13 cellular contexts compared by ENCODE assay signal in genomic region chr4:122129061-122129460, GRCh38. TPM values are rescaled to one million over a fixed set of nuclear protein-coding genes. Genes with fewer than 3 reads are reported as not detected.
DNase-seq lines count a peak whose midpoint lies in the region; ATAC-seq and TF ChIP-seq lines count a peak whose summit lies in the region.
"Had no signal": no experiment of that assay in that cellular context is flagged by ENCODE, and none has a peak within 500 bp of the region (broad histone marks: within the 10 kb centered on the region; RNA-seq: fewer than 3 reads in every experiment).

No MANE protein-coding gene starts in this region.

- no peaks in the 10 kb centered on the region for H3K27me3 Mint-ChIP-seq in T-helper 1 cell treated with Interleukin-12 subunit alpha and Interleukin-12 subunit beta and Interleukin-4 antibody, amounts not matched to agents 30 μg/mL and 1 μg/mL, for 36 hours (ENCODE audit: low read depth)
- H3K27me3 Mint-ChIP-seq in activated CD8-positive, alpha-beta T cell treated with anti-CD3 and anti-CD28 coated beads, Interleukin-2, amount 10 ng/mL, durations not matched to agents 7 days and 5 days (ENCODE audit: low read depth): no peaks in the 10 kb centered on the region
- H3K27me3 Mint-ChIP-seq in Calu3 (ENCODE audit: unreplicated experiment): no peaks in the 10 kb centered on the region
- H3K27me3 Mint-ChIP-seq: CD4-positive, alpha-beta T cell had no signal

- CTCF ChIA-PET in activated CD8-positive, alpha-beta T cell treated with anti-CD3 and anti-CD28 coated beads, Interleukin-2, amount 10 ng/mL, durations not matched to agents 7 days and 5 days (lab: Charles Lee): no interaction called here
- CTCF ChIA-PET in Calu3 (lab: Charles Lee): no interaction called here

- H3K36me3 Mint-ChIP-seq in activated naive CD4-positive, alpha-beta T cell treated with anti-CD3 and anti-CD28 coated beads, Interleukin-2, amount 50 U/mL, for 72 hours: peaks cover 5 to 28% of the 10 kb centered on the region in 2 donors
- H3K36me3 Mint-ChIP-seq in T-helper 1 cell treated with Interleukin-12 subunit alpha and Interleukin-12 subunit beta and Interleukin-4 antibody, amounts not matched to agents 30 μg/mL and 1 μg/mL, for 36 hours (ENCODE audit: low read depth): peaks cover 28% of the 10 kb centered on the region
- H3K36me3 Mint-ChIP-seq in activated CD8-positive, alpha-beta T cell treated with anti-CD3 and anti-CD28 coated beads, Interleukin-2, amount 10 ng/mL, durations not matched to agents 7 days and 5 days (ENCODE audit: low read depth): peaks cover 33% of the 10 kb centered on the region
- no peaks in the 10 kb centered on the region for H3K36me3 Mint-ChIP-seq in Calu3 (ENCODE audit: insufficient read depth, unreplicated experiment)

- peaks cover 7 to 13% of the 10 kb centered on the region in 2 donors for H3K9me3 Mint-ChIP-seq in activated naive CD4-positive, alpha-beta T cell treated with anti-CD3 and anti-CD28 coated beads, Interleukin-2, amount 50 U/mL, for 72 hours
- H3K9me3 Mint-ChIP-seq in T-helper 1 cell treated with Interleukin-12 subunit alpha and Interleukin-12 subunit beta and Interleukin-4 antibody, amounts not matched to agents 30 μg/mL and 1 μg/mL, for 36 hours: peaks cover 32% of the 10 kb centered on the region
- H3K9me3 Mint-ChIP-seq in activated CD8-positive, alpha-beta T cell treated with anti-CD3 and anti-CD28 coated beads, Interleukin-2, amount 10 ng/mL, durations not matched to agents 7 days and 5 days (ENCODE audit: insufficient read depth): peaks cover 34% of the 10 kb centered on the region
- no peaks in the 10 kb centered on the region for H3K9me3 Mint-ChIP-seq in Calu3 (ENCODE audit: low read depth, unreplicated experiment)
- H3K9me3 Mint-ChIP-seq: CD4-positive, alpha-beta T cell; GM23338 had no signal

- intact Hi-C loops in Calu3 (cut with micrococcal nuclease; ENCODE audit: unreplicated experiment): no loop called here

- BruUV-seq in Calu3 (replicated peaks; lab: Mats Ljungman, UMichigan): no TSS peak

- H3K27ac Mint-ChIP-seq in activated naive CD4-positive, alpha-beta T cell treated with anti-CD3 and anti-CD28 coated beads, Interleukin-2, amount 50 U/mL, for 72 hours: no peak overlapping the region
- peak overlapping the region; percentile 16 for H3K27ac Mint-ChIP-seq in T-helper 1 cell treated with Interleukin-12 subunit alpha and Interleukin-12 subunit beta and Interleukin-4 antibody, amounts not matched to agents 30 μg/mL and 1 μg/mL, for 36 hours
- peak overlapping the region; percentile 1 for H3K27ac Mint-ChIP-seq in activated CD8-positive, alpha-beta T cell treated with anti-CD3 and anti-CD28 coated beads, Interleukin-2, amount 10 ng/mL, durations not matched to agents 7 days and 5 days
- H3K27ac Mint-ChIP-seq in Calu3 (ENCODE audit: unreplicated experiment): no peak overlapping the region
- H3K27ac Mint-ChIP-seq: B cell; CD4-positive, alpha-beta T cell; GM23338 had no signal

- no peak overlapping the region for H3K4me3 Mint-ChIP-seq in T-helper 1 cell treated with Interleukin-12 subunit alpha and Interleukin-12 subunit beta and Interleukin-4 antibody, amounts not matched to agents 30 μg/mL and 1 μg/mL, for 36 hours
- H3K4me3 Mint-ChIP-seq in activated CD8-positive, alpha-beta T cell treated with anti-CD3 and anti-CD28 coated beads, Interleukin-2, amount 10 ng/mL, durations not matched to agents 7 days and 5 days: no peak overlapping the region
- H3K4me3 Mint-ChIP-seq in Calu3 (ENCODE audit: low read depth, unreplicated experiment): no peak overlapping the region
- H3K4me3 Mint-ChIP-seq: B cell; CD4-positive, alpha-beta T cell; GM23338 had no signal

- POLR2A ChIA-PET in activated CD8-positive, alpha-beta T cell treated with anti-CD3 and anti-CD28 coated beads, Interleukin-2, amount 10 ng/mL, durations not matched to agents 7 days and 5 days (lab: Charles Lee): no interaction called here

- peak; percentile 39 to 50 for ATAC-seq in activated naive CD4-positive, alpha-beta T cell treated with anti-CD3 and anti-CD28 coated beads, Interleukin-2, amount 50 U/mL, for 72 hours
- ATAC-seq in activated CD8-positive, alpha-beta T cell treated with anti-CD3 and anti-CD28 coated beads, Interleukin-2, amount 10 ng/mL, durations not matched to agents 7 days and 5 days: no peak
- peak; percentile 55 for ATAC-seq in stimulated activated naive CD8-positive, alpha-beta T cell treated with anti-CD3 and anti-CD28 coated beads, Interleukin-15, Interleukin-2, amounts not matched to agents 100 U/mL and 50 U/mL, for 24 hours
- ATAC-seq: GM12878, GM23338 had no signal

- H3K4me1 Mint-ChIP-seq in T-helper 1 cell treated with Interleukin-12 subunit alpha and Interleukin-12 subunit beta and Interleukin-4 antibody, amounts not matched to agents 30 μg/mL and 1 μg/mL, for 36 hours (ENCODE audit: low read depth): peaks cover 35% of the 10 kb centered on the region
- H3K4me1 Mint-ChIP-seq in activated CD8-positive, alpha-beta T cell treated with anti-CD3 and anti-CD28 coated beads, Interleukin-2, amount 10 ng/mL, durations not matched to agents 7 days and 5 days (ENCODE audit: low read depth): peaks cover 44% of the 10 kb centered on the region
- no peaks in the 10 kb centered on the region for H3K4me1 Mint-ChIP-seq in Calu3 (ENCODE audit: low read depth, unreplicated experiment)
- H3K4me1 Mint-ChIP-seq: B cell, GM23338 had no signal

- no peak for TF ChIP-seq CTCF in Calu3 (IDR thresholded peaks at IDR 0.05; ENCODE audit: unreplicated experiment)

- no peak for DNase-seq in activated naive CD4-positive, alpha-beta T cell treated with anti-CD3 and anti-CD28 coated beads, Interleukin-2, amount 50 U/mL, for 72 hours (ENCODE audit: low spot score in 2 of 2)
- no peak for DNase-seq in activated naive CD4-positive, alpha-beta T cell treated with Interleukin-2 at 50 U/mL for 16 hours
- DNase-seq in activated CD8-positive, alpha-beta T cell treated with anti-CD3 and anti-CD28 coated beads, Interleukin-2, amount 10 ng/mL, durations not matched to agents 7 days and 5 days: no peak
- no peak for DNase-seq in stimulated activated naive CD8-positive, alpha-beta T cell treated with anti-CD3 and anti-CD28 coated beads, Interleukin-15, Interleukin-2, amounts not matched to agents 100 U/mL and 50 U/mL, for 24 hours
- DNase-seq in NOMO-1 treated with dmso at 0.1 percent for 144 hours (lab: John Stamatoyannopoulos, UW; ENCODE audit: unreplicated experiment) (no peak), Calu3 (no peak)
- DNase-seq: C1 segment of cervical spinal cord; CD4-positive, alpha-beta T cell; DMS79 had no signal

RNA-seq across cellular contexts. Expression of gene BLTP1, which starts 23.1 kb away (rescaled TPM):
- 10 to 100 TPM; 34.9 to 43.6 TPM for total RNA-seq in activated naive CD4-positive, alpha-beta T cell treated with anti-CD3 and anti-CD28 coated beads, Interleukin-2, amount 50 U/mL, for 72 hours
- 10 to 100 TPM; 34.0 to 35.4 TPM for total RNA-seq in activated CD8-positive, alpha-beta T cell treated with anti-CD3 and anti-CD28 coated beads, Interleukin-2, amount 10 ng/mL, durations not matched to agents 7 days and 5 days
- 27.3 and 27.4 TPM in 2 replicates for total RNA-seq in Calu3 (2022)

Comparison
In these comparisons a context has a peak if more than half of its experiments do, and no peak if none do; other contexts are left out.
1. H3K27ac Mint-ChIP-seq: peak in T-helper 1 cell treated with Interleukin-12 subunit alpha and Interleukin-12 subunit beta and Interleukin-4 antibody, amounts not matched to agents 30 μg/mL and 1 μg/mL, for 36 hours (single experiment) and activated CD8-positive, alpha-beta T cell treated with anti-CD3 and anti-CD28 coated beads, Interleukin-2, amount 10 ng/mL, durations not matched to agents 7 days and 5 days (single experiment); none in activated naive CD4-positive, alpha-beta T cell treated with anti-CD3 and anti-CD28 coated beads, Interleukin-2, amount 50 U/mL, for 72 hours (0 of 2) and Calu3 (single experiment).